9 cellular contexts compared by ENCODE assay signal in genomic region chr6:16737389-16737788, GRCh38. TPM values are rescaled to one million over a fixed set of nuclear protein-coding genes. Genes with fewer than 3 reads are reported as not detected.
DNase-seq lines count a peak whose midpoint lies in the region; ATAC-seq and TF ChIP-seq lines count a peak whose summit lies in the region.
"Had no signal": no experiment of that assay in that cellular context is flagged by ENCODE, and none has a peak within 500 bp of the region (broad histone marks: within the 10 kb centered on the region; RNA-seq: fewer than 3 reads in every experiment).

No MANE protein-coding gene starts in this region.

- H3K27me3 ChIP-seq in HUES6 (ENCODE audit: control insufficient read depth, insufficient read depth, low read length) (no peaks in the 10 kb centered on the region), right cardiac atrium (ENCODE audit: control insufficient read depth, insufficient read depth) (no peaks in the 10 kb centered on the region), spleen (replicated peaks in 1 of 7) (no peaks in the 10 kb centered on the region)
- H3K27me3 ChIP-seq: neural progenitor cell had no signal

- DNase-seq in amniotic epithelial cell (ENCODE audit: low read depth) (peak; percentile 68), right cardiac atrium (no peak), spleen (no peak), superior temporal gyrus (ENCODE audit: extremely low spot score) (no peak), GM19240 (ENCODE audit: insufficient read length, low spot score) (no peak)
- DNase-seq: NCI-H1092 had no signal

- H3K4me3 ChIP-seq in HUES6 (ENCODE audit: low read depth, low read length) (no peak overlapping the region), right cardiac atrium (ENCODE audit: low read length) (no peak overlapping the region), spleen (no peak overlapping the region)
- H3K4me3 ChIP-seq: neural progenitor cell had no signal

- H3K9ac ChIP-seq in HUES6 (ENCODE audit: low read length), result no peak overlapping the region
- H3K9ac ChIP-seq: neural progenitor cell had no signal

- H3K36me3 ChIP-seq in HUES6 (ENCODE audit: control insufficient read depth, insufficient read depth, low read length) (no peaks in the 10 kb centered on the region), spleen (peaks cover 0 to 45% (median 5%) of the 10 kb centered on the region in 6 donors)
- H3K36me3 ChIP-seq: neural progenitor cell had no signal

- no peak for TF ChIP-seq CTCF in spleen (IDR thresholded peaks at IDR 0.05 in 8 of 11, conservative IDR thresholded peaks at IDR 0.05 in 3 of 11)

- peak overlapping the region; percentile 51; the same call in 1 of the 2 replicates for H3K27ac ChIP-seq in HUES6 (ENCODE audit: low read depth, low read length)
- no peak overlapping the region for H3K27ac ChIP-seq in right cardiac atrium (ENCODE audit: low read length)
- peak overlapping the region in 5 of 8 donors; percentile 24 to 52 (median 43) for H3K27ac ChIP-seq in spleen
- H3K27ac ChIP-seq: neural progenitor cell had no signal

- WGBS in right cardiac atrium, result 60% methylated on average over 1 of the region's 1 CpG
- WGBS in spleen, 5 donors, result 51 to 61% (median 57%) methylated on average over 1 of the region's 1 CpG

- intact Hi-C loops in right cardiac atrium (cut with DNase I) (no loop called here), spleen (cut with DNase I; ENCODE audit: low total_unique reads) (no loop called here)

- TF ChIP-seq POLR2A in spleen (IDR thresholded peaks at IDR 0.05), result no peak

- no peaks in the 10 kb centered on the region for H3K9me3 ChIP-seq in HUES6 (ENCODE audit: control insufficient read depth, insufficient read depth, low read depth, low read length)
- no peaks in the 10 kb centered on the region for H3K9me3 ChIP-seq in right cardiac atrium (ENCODE audit: control insufficient read depth, low read length)
- no peaks in the 10 kb centered on the region for H3K9me3 ChIP-seq in spleen

- H3K4me1 ChIP-seq in HUES6 (ENCODE audit: control insufficient read depth, insufficient read depth, low read length) (peaks cover 18% of the 10 kb centered on the region), right cardiac atrium (ENCODE audit: control insufficient read depth, insufficient read depth, low read length) (peaks cover 12% of the 10 kb centered on the region), spleen (peaks cover 18 to 91% (median 42%) of the 10 kb centered on the region in 6 donors)

- peak; percentile 55 to 71 for ATAC-seq in right cardiac atrium
- ATAC-seq in HG03432 (IDR thresholded peaks at IDR 0.05; ENCODE audit: unreplicated experiment), result no peak

RNA-seq across cellular contexts. Expression of gene ATXN1, which starts 23.9 kb away (rescaled TPM):
- 10 to 100 TPM; 46.5 to 50.7 (median 47.9) TPM for total RNA-seq in right cardiac atrium
- 11.8 TPM for polyA plus RNA-seq in right cardiac atrium
- 100 to 1,000 TPM in 2 of 7 donors, 10 to 100 TPM in 5; 64.3 to 123 (median 80.5) TPM for total RNA-seq in spleen
- 1 to 10 TPM; 3.5 to 9.4 (median 5.1) TPM for polyA plus RNA-seq in spleen
